Comparison of ENCODE assay signal across 16 cellular contexts in genomic region chr7:6708304-6708703, GRCh38. TPM values are rescaled to one million over a fixed set of nuclear protein-coding genes. Genes with fewer than 3 reads are reported as not detected.
DNase-seq lines count a peak whose midpoint lies in the region; ATAC-seq and TF ChIP-seq lines count a peak whose summit lies in the region.
"Had no signal": no experiment of that assay in that cellular context is flagged by ENCODE, and none has a peak within 500 bp of the region (broad histone marks: within the 10 kb centered on the region; RNA-seq: fewer than 3 reads in every experiment).

No MANE protein-coding gene starts in this region.

- peak overlapping the region; percentile 87 for H3K4me3 Mint-ChIP-seq in activated naive CD4-positive, alpha-beta T cell treated with anti-CD3 and anti-CD28 coated beads, Interleukin-2, amount 50 U/mL, for 24 hours
- H3K4me3 Mint-ChIP-seq in T-helper 17 cell (peak overlapping the region; percentile 47), immature natural killer cell (peak overlapping the region in 4 of 5 donors; percentile 44 to 70 (median 62)), neural crest cell (peak overlapping the region; percentile 62)

- no peak for DNase-seq in activated naive CD4-positive, alpha-beta T cell (lab: John Stamatoyannopoulos, UW)
- DNase-seq in T-helper 17 cell (no peak), immature natural killer cell (no peak), neural crest cell (ENCODE audit: low read depth, low spot score) (no peak), GM19238 (ENCODE audit: insufficient read length, low spot score) (no peak), EL (no peak)
- no peak for DNase-seq in activated CD4-positive, alpha-beta T cell treated with anti-CD3 and anti-CD28 coated beads for 4 hours
- DNase-seq: ACHN, DMS 273 treated with DMSO at 0.1 percent for 48 hours, NCI-H1436 treated with DMSO at 0.1 percent for 48 hours, NCI-H2107, NCI-H345, NCI-H526 treated with DMSO at 0.1 percent for 48 hours, OCI-M1 had no signal

- H3K9me3 ChIP-seq in T-helper 17 cell (ENCODE audit: control insufficient read depth, low read length, poor library complexity, severe bottlenecking): no peaks in the 10 kb centered on the region

- peaks cover 27% of the 10 kb centered on the region for H3K4me1 Mint-ChIP-seq in activated naive CD4-positive, alpha-beta T cell treated with anti-CD3 and anti-CD28 coated beads, Interleukin-2, amount 50 U/mL, for 24 hours
- H3K4me1 Mint-ChIP-seq in T-helper 17 cell (peaks cover 25% of the 10 kb centered on the region), immature natural killer cell (peaks cover 31 to 33% of the 10 kb centered on the region in 2 donors), neural crest cell (peaks cover 23% of the 10 kb centered on the region)

- H3K27me3 Mint-ChIP-seq in activated naive CD4-positive, alpha-beta T cell treated with anti-CD3 and anti-CD28 coated beads, Interleukin-2, amount 50 U/mL, for 24 hours: peaks cover 1% of the 10 kb centered on the region
- peaks cover 8% of the 10 kb centered on the region for H3K27me3 Mint-ChIP-seq in T-helper 17 cell
- H3K27me3 Mint-ChIP-seq in immature natural killer cell (ENCODE audit: low read depth in 3 of 3): peaks cover 10 to 22% (median 15%) of the 10 kb centered on the region in 3 donors
- peaks cover 35% of the 10 kb centered on the region for H3K27me3 Mint-ChIP-seq in neural crest cell (ENCODE audit: low read depth)

- peaks cover 4% of the 10 kb centered on the region for H3K9me3 Mint-ChIP-seq in activated naive CD4-positive, alpha-beta T cell treated with anti-CD3 and anti-CD28 coated beads, Interleukin-2, amount 50 U/mL, for 24 hours
- H3K9me3 Mint-ChIP-seq in immature natural killer cell (no peaks in the 10 kb centered on the region), neural crest cell (peaks cover 19% of the 10 kb centered on the region)

- no peak for ATAC-seq in T-helper 17 cell

- no peak for TF ChIP-seq CTCF in neural crest cell (conservative IDR thresholded peaks at IDR 0.05)

- H3K36me3 Mint-ChIP-seq in activated naive CD4-positive, alpha-beta T cell treated with anti-CD3 and anti-CD28 coated beads, Interleukin-2, amount 50 U/mL, for 24 hours: peaks cover 13% of the 10 kb centered on the region
- H3K36me3 Mint-ChIP-seq in T-helper 17 cell (ENCODE audit: low read depth) (peaks cover 5% of the 10 kb centered on the region), immature natural killer cell (peaks cover 10 to 16% (median 12%) of the 10 kb centered on the region in 3 donors), neural crest cell (ENCODE audit: low read depth) (peaks cover 26% of the 10 kb centered on the region)

- no peak overlapping the region for H3K27ac Mint-ChIP-seq in activated naive CD4-positive, alpha-beta T cell treated with anti-CD3 and anti-CD28 coated beads, Interleukin-2, amount 50 U/mL, for 24 hours
- peak overlapping the region; percentile 51 for H3K27ac Mint-ChIP-seq in T-helper 17 cell
- H3K27ac Mint-ChIP-seq in immature natural killer cell: peak overlapping the region in 1 of 6 donors; percentile 65
- no peak overlapping the region for H3K27ac Mint-ChIP-seq in neural crest cell (ENCODE audit: unreplicated experiment)

RNA-seq across cellular contexts. Expression of gene ZNF12, which starts 1.6 kb away (rescaled TPM):
- total RNA-seq in T-helper 17 cell (10 to 100 TPM; 26.1 to 26.5 TPM), neural crest cell (21.9 and 24.6 TPM in 2 replicates)
- 10 to 100 TPM; 14.5 to 25.4 (median 18.4) TPM for polyA plus RNA-seq in immature natural killer cell

RNA-seq across cellular contexts. Expression of gene RSPH10B2, which starts 45.6 kb away (rescaled TPM):
- total RNA-seq in T-helper 17 cell (under 1 TPM in 1 of 2 donors, not detected in 1; 0.50 TPM), neural crest cell (0.65 and 0.96 TPM in 2 replicates)
- polyA plus RNA-seq in immature natural killer cell: not detected
- total RNA-seq: HT1080 had no signal
